ENCODE assay signal across 16 cellular contexts in the genomic region with DNA sequence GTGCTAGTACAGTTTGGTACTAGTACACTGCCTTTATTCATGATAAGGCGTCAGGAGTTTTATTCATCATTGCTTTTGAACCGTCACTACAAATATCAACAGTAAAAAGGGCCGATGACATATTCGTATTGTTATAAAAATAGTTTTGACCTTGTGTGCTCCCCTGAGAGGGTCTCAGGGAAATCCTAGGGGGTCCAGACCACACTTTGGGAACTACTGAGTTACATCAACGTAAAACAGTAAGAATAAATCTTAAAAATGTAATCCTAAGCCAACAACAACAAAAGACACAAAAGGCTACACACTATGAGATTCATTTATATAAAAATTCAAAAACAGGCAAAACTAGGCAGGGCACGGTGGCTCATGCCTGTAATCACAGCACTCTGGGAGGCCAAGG. TPM values are rescaled to one million over a fixed set of nuclear protein-coding genes. Genes with fewer than 3 reads are reported as not detected.
DNase-seq lines count a peak whose midpoint lies in the region; ATAC-seq and TF ChIP-seq lines count a peak whose summit lies in the region.
"Had no signal": no experiment of that assay in that cellular context is flagged by ENCODE, and none has a peak within 500 bp of the region (broad histone marks: within the 10 kb centered on the region; RNA-seq: fewer than 3 reads in every experiment).

No MANE protein-coding gene starts in this region.

- no peak overlapping the region for H3K4me3 Mint-ChIP-seq in mesothelial cell of epicardium
- H3K4me3 Mint-ChIP-seq: CD8-positive, alpha-beta memory T cell had no signal

- no peaks in the 10 kb centered on the region for H3F3A ChIP-seq in Loucy (ENCODE audit: low read depth)

- peaks cover 41% of the 10 kb centered on the region for H3K4me1 Mint-ChIP-seq in mesothelial cell of epicardium
- H3K4me1 Mint-ChIP-seq: CD8-positive, alpha-beta memory T cell had no signal

- H3K4me3 ChIP-seq in Loucy (ENCODE audit: low read length, poor library complexity, severe bottlenecking) (no peak overlapping the region), astrocyte of the spinal cord (ENCODE audit: low read depth, low read length) (no peak overlapping the region), tibial artery (peak overlapping the region; percentile 26 to 32)
- H3K4me3 ChIP-seq: BLaER1 had no signal

- no peak for TF ChIP-seq CTCF in Loucy (conservative IDR thresholded peaks at IDR 0.05; ENCODE audit: low read length)
- TF ChIP-seq CTCF in astrocyte of the spinal cord (IDR thresholded peaks at IDR 0.05; ENCODE audit: low read depth, low read length) = no peak
- no peak for TF ChIP-seq CTCF in mesothelial cell of epicardium (IDR thresholded peaks at IDR 0.05; ENCODE audit: unreplicated experiment)
- TF ChIP-seq CTCF in tibial artery (IDR thresholded peaks at IDR 0.05) = no peak

- intact Hi-C loops in tibial artery (cut with DNase I; ENCODE audit: low total_unique reads) = no loop called here

- peaks cover 39% of the 10 kb centered on the region for H3K4me1 ChIP-seq in Loucy (ENCODE audit: insufficient read depth, low read length, poor library complexity, severe bottlenecking)
- H3K4me1 ChIP-seq in tibial artery = peaks cover 0 to 84% (median 34%) of the 10 kb centered on the region in 4 donors

- peaks cover 14% of the 10 kb centered on the region for H3K9me3 Mint-ChIP-seq in mesothelial cell of epicardium
- H3K9me3 Mint-ChIP-seq: CD8-positive, alpha-beta memory T cell had no signal

- H3K4me2 ChIP-seq in Loucy (ENCODE audit: low read depth, low read length, poor library complexity, severe bottlenecking) = peak overlapping the region; percentile 36
- H3K4me2 ChIP-seq: BLaER1 had no signal

- in situ Hi-C loops in astrocyte of the spinal cord (cut with HindIII; ENCODE audit: low sequenced_read_pairs) = no loop called here

- peak; percentile 63 for DNase-seq in astrocyte of the spinal cord (ENCODE audit: low read depth, low spot score)
- DNase-seq in mesothelial cell of epicardium (ENCODE audit: low spot score in 2 of 2, unreplicated experiment in 2 of 2) = no peak
- no peak for DNase-seq in tibial artery
- no peak for DNase-seq in central memory CD4-positive, alpha-beta T cell
- DNase-seq in HUDEP-2 (lab: John Stamatoyannopoulos, UW; ENCODE audit: unreplicated experiment in 76 of 76) = no peak
- DNase-seq: 8988T; AML-193; Caco-2; CD8-positive, alpha-beta memory T cell; DMS53; GF-D8 had no signal

- peaks cover 94% of the 10 kb centered on the region for H3K79me2 ChIP-seq in Loucy (ENCODE audit: insufficient read depth, low read length)

- peaks cover 89% of the 10 kb centered on the region for H4K20me1 ChIP-seq in Loucy (ENCODE audit: insufficient read depth, low read length, poor library complexity, severe bottlenecking)

- H3K27me3 Mint-ChIP-seq in mesothelial cell of epicardium (ENCODE audit: low read depth) = no peaks in the 10 kb centered on the region

- no peak overlapping the region for H3K9ac ChIP-seq in Loucy (ENCODE audit: low read depth, low read length, poor library complexity, severe bottlenecking)
- H3K9ac ChIP-seq: BLaER1 had no signal

- no peak for ATAC-seq in HG03025 (IDR thresholded peaks at IDR 0.05; ENCODE audit: low FRiP score, unreplicated experiment)
- ATAC-seq: HCT116 had no signal

- H3K27ac Mint-ChIP-seq in mesothelial cell of epicardium = peak overlapping the region; percentile 67
- H3K27ac Mint-ChIP-seq: CD8-positive, alpha-beta memory T cell had no signal

- no peak overlapping the region for H2AFZ ChIP-seq in Loucy (ENCODE audit: low read length)

- peak overlapping the region; percentile 97 to 98 for H3K27ac ChIP-seq in tibial artery
- H3K27ac ChIP-seq: BLaER1, HL-60 had no signal

- H3K36me3 Mint-ChIP-seq in mesothelial cell of epicardium = peaks cover 59% of the 10 kb centered on the region

- no peaks in the 10 kb centered on the region for H3K9me3 ChIP-seq in Loucy (ENCODE audit: insufficient read depth, low read depth, low read length)
- H3K9me3 ChIP-seq in tibial artery = no peaks in the 10 kb centered on the region
- H3K9me3 ChIP-seq: Caco-2 had no signal

- H3K36me3 ChIP-seq in Loucy (ENCODE audit: insufficient read depth, low read length) (peaks cover 23% of the 10 kb centered on the region; the same call in 1 of the 2 replicates), tibial artery (peaks cover 0 to 8% (median 0%) of the 10 kb centered on the region in 3 donors)

- H3K9me2 ChIP-seq in Loucy (replicated peaks; ENCODE audit: low read depth, low read length) = no peaks in the 10 kb centered on the region

- H3K27me3 ChIP-seq in Loucy (ENCODE audit: insufficient read depth, low read length, poor library complexity, severe bottlenecking) = no peaks in the 10 kb centered on the region
- no peaks in the 10 kb centered on the region for H3K27me3 ChIP-seq in tibial artery
- H3K27me3 ChIP-seq: BLaER1 had no signal

RNA-seq across cellular contexts. Expression of a gene that starts 11.2 kb away (rescaled TPM):
- total RNA-seq in mesothelial cell of epicardium = 308 to 328 TPM (median 312 TPM) in 3 replicates

Comparison
In these comparisons a context has a peak if more than half of its experiments do, and no peak if none do; other contexts are left out.
1. H3K4me3 ChIP-seq: peak in tibial artery (2 of 2); none in Loucy (single experiment) and astrocyte of the spinal cord (single experiment).